In genomic region chr2:164498841-164499240, GRCh38 we compare ENCODE assay signal across 19 cellular contexts.
"Had no signal": no experiment of that assay in that cellular context is flagged by ENCODE, and none has a peak within 500 bp of the region (broad histone marks: within the 10 kb centered on the region; RNA-seq: fewer than 3 reads in every experiment).

No MANE protein-coding gene starts in this region.

- H3K9me3 ChIP-seq: esophagus squamous epithelium, heart right ventricle, neutrophil, pancreas, sigmoid colon, spleen, thyroid gland had no signal

- H3K4me1 ChIP-seq: esophagus squamous epithelium, heart right ventricle, pancreas, sigmoid colon, spleen, thyroid gland had no signal

- H3K27ac ChIP-seq: esophagus squamous epithelium, heart right ventricle, neutrophil, pancreas, sigmoid colon, spleen, thyroid gland had no signal

- DNase-seq: activated CD4-positive, alpha-beta memory T cell treated with anti-CD3 and anti-CD28 coated beads, Interleukin-2, amount 10 ng/mL, durations not matched to agents 7 days and 5 days; activated CD4-positive, alpha-beta T cell treated with anti-CD3 and anti-CD28 coated beads for 48 hours; activated CD4-positive, CD25-positive, alpha-beta regulatory T cell; activated CD8-positive, alpha-beta memory T cell treated with anti-CD3 and anti-CD28 coated beads, Interleukin-2, amount 10 ng/mL, durations not matched to agents 7 days and 5 days; activated naive CD8-positive, alpha-beta T cell treated with anti-CD3 and anti-CD28 coated beads for 36 hours; amniotic stem cell; effector memory CD8-positive, alpha-beta T cell; esophagus squamous epithelium; heart right ventricle; mesenchymal stem cell; naive thymus-derived CD8-positive, alpha-beta T cell; pancreas; sigmoid colon; spleen; stimulated activated CD4-positive, alpha-beta T cell treated with anti-CD3 and anti-CD28 coated beads, Interleukin-4, amount 100 ng/mL, for 4 hours; T-helper 9 cell; thyroid gland had no signal

- H3K27me3 ChIP-seq: esophagus squamous epithelium, heart right ventricle, neutrophil, pancreas, sigmoid colon, spleen, thyroid gland had no signal

- H3K4me3 ChIP-seq: esophagus squamous epithelium, heart right ventricle, pancreas, sigmoid colon, spleen, thyroid gland had no signal

- ATAC-seq: activated CD8-positive, alpha-beta memory T cell treated with anti-CD3 and anti-CD28 coated beads, Interleukin-2, amount 10 ng/mL, durations not matched to agents 7 days and 5 days; effector memory CD8-positive, alpha-beta T cell; heart right ventricle; naive thymus-derived CD8-positive, alpha-beta T cell; pancreas; stimulated activated memory B cell treated with anti-CD40 and anti-IgM and Interleukin-4, amounts not matched to agents 10 μg/mL and 1 μg/mL and 100 μg/mL, for 72 hours had no signal

- H3K36me3 ChIP-seq: esophagus squamous epithelium, heart right ventricle, neutrophil, sigmoid colon, spleen, thyroid gland had no signal
